Comparison of ENCODE assay signal across 8 cellular contexts in genomic region chr10:119892188-119893065, GRCh38. TPM values are rescaled to one million over a fixed set of nuclear protein-coding genes. Genes with fewer than 3 reads are reported as not detected.
DNase-seq lines count a peak whose midpoint lies in the region; ATAC-seq and TF ChIP-seq lines count a peak whose summit lies in the region.

Gene SEC23IP, plus strand, starts transcription at chr10:119892730. Its CDS starts 53 bp downstream, at chr10:119892783.

- H3K36me3 Mint-ChIP-seq in activated naive CD4-positive, alpha-beta T cell treated with anti-CD3 and anti-CD28 coated beads, Interleukin-2, amount 50 U/mL, for 24 hours: peaks cover 3% of the 10 kb centered on the region

- peak within 1 kb of the TSS; percentile 97 for H3K4me3 Mint-ChIP-seq in activated naive CD4-positive, alpha-beta T cell treated with anti-CD3 and anti-CD28 coated beads, Interleukin-2, amount 50 U/mL, for 24 hours

- peaks cover 45% of the 10 kb centered on the region for H3K4me1 Mint-ChIP-seq in activated naive CD4-positive, alpha-beta T cell treated with anti-CD3 and anti-CD28 coated beads, Interleukin-2, amount 50 U/mL, for 24 hours

- no peaks in the 10 kb centered on the region for H3K9me3 Mint-ChIP-seq in activated naive CD4-positive, alpha-beta T cell treated with anti-CD3 and anti-CD28 coated beads, Interleukin-2, amount 50 U/mL, for 24 hours

- H3K36me3 ChIP-seq in GM06990 (ENCODE audit: control insufficient read depth, insufficient read depth, low read length) (peaks cover 7% of the 10 kb centered on the region), suprapubic skin (peaks cover 6% of the 10 kb centered on the region)

- no peaks in the 10 kb centered on the region for H3K27me3 Mint-ChIP-seq in activated naive CD4-positive, alpha-beta T cell treated with anti-CD3 and anti-CD28 coated beads, Interleukin-2, amount 50 U/mL, for 24 hours

- H3K9me3 ChIP-seq in suprapubic skin: no peaks in the 10 kb centered on the region

- peak within 1 kb of the TSS; percentile 100 for H3K27ac Mint-ChIP-seq in activated naive CD4-positive, alpha-beta T cell treated with anti-CD3 and anti-CD28 coated beads, Interleukin-2, amount 50 U/mL, for 24 hours

- ATAC-seq in HG02588 (IDR thresholded peaks at IDR 0.05; ENCODE audit: unreplicated experiment): peak; percentile 98
- peak; percentile 98 for ATAC-seq in SK-N-SH treated with all-trans-retinoic acid at 6 μM for 48 hours

- peak within 1 kb of the TSS; percentile 79 for H3K27ac ChIP-seq in suprapubic skin

- under 1% methylated on average over 48 of the region's 61 CpGs for WGBS in suprapubic skin

- peak within 1 kb of the TSS; percentile 100 for H3K4me3 ChIP-seq in GM06990 (replicated peaks; ENCODE audit: low read depth, low read length)
- peak within 1 kb of the TSS; percentile 75 for H3K4me3 ChIP-seq in suprapubic skin

- no peak for TF ChIP-seq EP300 in suprapubic skin (IDR thresholded peaks at IDR 0.05)

- peaks cover 50% of the 10 kb centered on the region for H3K4me1 ChIP-seq in suprapubic skin

- H3K27me3 ChIP-seq in GM06990 (replicated peaks; ENCODE audit: control insufficient read depth, insufficient read depth, low read length) (no peaks in the 10 kb centered on the region), suprapubic skin (no peaks in the 10 kb centered on the region)

- peak in 1 of 2 donors; percentile 74 for TF ChIP-seq POLR2A in suprapubic skin (IDR thresholded peaks at IDR 0.05)

- TF ChIP-seq CTCF in GM06990 (IDR thresholded peaks at IDR 0.05; ENCODE audit: insufficient read depth, low read length, poor library complexity, severe bottlenecking) (no peak), suprapubic skin (IDR thresholded peaks at IDR 0.05) (no peak)

- DNase-seq in GM06990 (ENCODE audit: extremely low read depth, insufficient read length): peak; percentile 93
- DNase-seq in NCI-H1092 (lab: John Stamatoyannopoulos, UW): peak; percentile 84
- DNase-seq in germinal center (ENCODE audit: low spot score): peak; percentile 88
- DNase-seq in nucleus accumbens (lab: John Stamatoyannopoulos, UW): peak; percentile 85 to 99 (median 96)
- DNase-seq in suprapubic skin (ENCODE audit: low spot score in 2 of 2): peak; percentile 97 to 98

TF ChIP-seq in SK-N-SH treated with all-trans-retinoic acid at 6 μM for 48 hours, 23 proteins besides CTCF, POLR2A, EP300 and RAD21:
- TF ChIP-seq ZNF8 (CRISPR knock-in tag; IDR thresholded peaks at IDR 0.05) (no peak), BACH2 (CRISPR knock-in tag; IDR thresholded peaks at IDR 0.05; ENCODE audit: borderline replicate concordance) (no peak), OSR1 (CRISPR knock-in tag; IDR thresholded peaks at IDR 0.05) (no peak), RARB (CRISPR knock-in tag; IDR thresholded peaks at IDR 0.05) (no peak), CSDC2 (CRISPR knock-in tag; IDR thresholded peaks at IDR 0.05) (no peak), PPARA (CRISPR knock-in tag; IDR thresholded peaks at IDR 0.05; ENCODE audit: borderline replicate concordance) (no peak), ZFP30 (CRISPR knock-in tag; IDR thresholded peaks at IDR 0.05) (no peak), ZNF565 (CRISPR knock-in tag; conservative IDR thresholded peaks at IDR 0.05; ENCODE audit: low read depth) (no peak), ZNF70 (CRISPR knock-in tag; IDR thresholded peaks at IDR 0.05) (peak; percentile 30; the same call in 1 of the 2 replicates), TOX (CRISPR knock-in tag; IDR thresholded peaks at IDR 0.05; ENCODE audit: borderline replicate concordance) (no peak), ZFP3 (CRISPR knock-in tag; IDR thresholded peaks at IDR 0.05) (peak; percentile 64; the same call in 1 of the 2 replicates), ISL1 (CRISPR knock-in tag; IDR thresholded peaks at IDR 0.05) (no peak), ARNTL (CRISPR knock-in tag; IDR thresholded peaks at IDR 0.05; ENCODE audit: borderline replicate concordance, low read depth) (no peak), TCF4 (CRISPR knock-in tag; IDR thresholded peaks at IDR 0.05; ENCODE audit: borderline replicate concordance) (no peak)
- TF ChIP-seq, protein P1, sequence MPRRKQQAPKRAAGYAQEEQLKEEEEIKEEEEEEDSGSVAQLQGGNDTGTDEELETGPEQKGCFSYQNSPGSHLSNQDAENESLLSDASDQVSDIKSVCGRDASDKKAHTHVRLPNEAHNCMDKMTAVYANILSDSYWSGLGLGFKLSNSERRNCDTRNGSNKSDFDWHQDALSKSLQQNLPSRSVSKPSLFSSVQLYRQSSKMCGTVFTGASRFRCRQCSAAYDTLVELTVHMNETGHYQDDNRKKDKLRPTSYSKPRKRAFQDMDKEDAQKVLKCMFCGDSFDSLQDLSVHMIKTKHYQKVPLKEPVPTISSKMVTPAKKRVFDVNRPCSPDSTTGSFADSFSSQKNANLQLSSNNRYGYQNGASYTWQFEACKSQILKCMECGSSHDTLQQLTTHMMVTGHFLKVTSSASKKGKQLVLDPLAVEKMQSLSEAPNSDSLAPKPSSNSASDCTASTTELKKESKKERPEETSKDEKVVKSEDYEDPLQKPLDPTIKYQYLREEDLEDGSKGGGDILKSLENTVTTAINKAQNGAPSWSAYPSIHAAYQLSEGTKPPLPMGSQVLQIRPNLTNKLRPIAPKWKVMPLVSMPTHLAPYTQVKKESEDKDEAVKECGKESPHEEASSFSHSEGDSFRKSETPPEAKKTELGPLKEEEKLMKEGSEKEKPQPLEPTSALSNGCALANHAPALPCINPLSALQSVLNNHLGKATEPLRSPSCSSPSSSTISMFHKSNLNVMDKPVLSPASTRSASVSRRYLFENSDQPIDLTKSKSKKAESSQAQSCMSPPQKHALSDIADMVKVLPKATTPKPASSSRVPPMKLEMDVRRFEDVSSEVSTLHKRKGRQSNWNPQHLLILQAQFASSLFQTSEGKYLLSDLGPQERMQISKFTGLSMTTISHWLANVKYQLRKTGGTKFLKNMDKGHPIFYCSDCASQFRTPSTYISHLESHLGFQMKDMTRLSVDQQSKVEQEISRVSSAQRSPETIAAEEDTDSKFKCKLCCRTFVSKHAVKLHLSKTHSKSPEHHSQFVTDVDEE (CRISPR knock-in tag; IDR thresholded peaks at IDR 0.05): peak; percentile 53; the same call in 1 of the 2 replicates
- TF ChIP-seq, protein P2, sequence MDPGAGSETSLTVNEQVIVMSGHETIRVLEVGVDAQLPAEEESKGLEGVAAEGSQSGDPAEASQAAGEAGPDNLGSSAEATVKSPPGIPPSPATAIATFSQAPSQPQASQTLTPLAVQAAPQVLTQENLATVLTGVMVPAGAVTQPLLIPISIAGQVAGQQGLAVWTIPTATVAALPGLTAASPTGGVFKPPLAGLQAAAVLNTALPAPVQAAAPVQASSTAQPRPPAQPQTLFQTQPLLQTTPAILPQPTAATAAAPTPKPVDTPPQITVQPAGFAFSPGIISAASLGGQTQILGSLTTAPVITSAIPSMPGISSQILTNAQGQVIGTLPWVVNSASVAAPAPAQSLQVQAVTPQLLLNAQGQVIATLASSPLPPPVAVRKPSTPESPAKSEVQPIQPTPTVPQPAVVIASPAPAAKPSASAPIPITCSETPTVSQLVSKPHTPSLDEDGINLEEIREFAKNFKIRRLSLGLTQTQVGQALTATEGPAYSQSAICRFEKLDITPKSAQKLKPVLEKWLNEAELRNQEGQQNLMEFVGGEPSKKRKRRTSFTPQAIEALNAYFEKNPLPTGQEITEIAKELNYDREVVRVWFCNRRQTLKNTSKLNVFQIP (CRISPR knock-in tag; IDR thresholded peaks at IDR 0.05; ENCODE audit: borderline replicate concordance, low read depth): no peak
- TF ChIP-seq, protein P3, sequence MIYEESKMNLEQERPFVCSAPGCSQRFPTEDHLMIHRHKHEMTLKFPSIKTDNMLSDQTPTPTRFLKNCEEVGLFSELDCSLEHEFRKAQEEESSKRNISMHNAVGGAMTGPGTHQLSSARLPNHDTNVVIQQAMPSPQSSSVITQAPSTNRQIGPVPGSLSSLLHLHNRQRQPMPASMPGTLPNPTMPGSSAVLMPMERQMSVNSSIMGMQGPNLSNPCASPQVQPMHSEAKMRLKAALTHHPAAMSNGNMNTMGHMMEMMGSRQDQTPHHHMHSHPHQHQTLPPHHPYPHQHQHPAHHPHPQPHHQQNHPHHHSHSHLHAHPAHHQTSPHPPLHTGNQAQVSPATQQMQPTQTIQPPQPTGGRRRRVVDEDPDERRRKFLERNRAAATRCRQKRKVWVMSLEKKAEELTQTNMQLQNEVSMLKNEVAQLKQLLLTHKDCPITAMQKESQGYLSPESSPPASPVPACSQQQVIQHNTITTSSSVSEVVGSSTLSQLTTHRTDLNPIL (CRISPR knock-in tag; IDR thresholded peaks at IDR 0.05; ENCODE audit: low read depth): no peak
- TF ChIP-seq, protein P4, sequence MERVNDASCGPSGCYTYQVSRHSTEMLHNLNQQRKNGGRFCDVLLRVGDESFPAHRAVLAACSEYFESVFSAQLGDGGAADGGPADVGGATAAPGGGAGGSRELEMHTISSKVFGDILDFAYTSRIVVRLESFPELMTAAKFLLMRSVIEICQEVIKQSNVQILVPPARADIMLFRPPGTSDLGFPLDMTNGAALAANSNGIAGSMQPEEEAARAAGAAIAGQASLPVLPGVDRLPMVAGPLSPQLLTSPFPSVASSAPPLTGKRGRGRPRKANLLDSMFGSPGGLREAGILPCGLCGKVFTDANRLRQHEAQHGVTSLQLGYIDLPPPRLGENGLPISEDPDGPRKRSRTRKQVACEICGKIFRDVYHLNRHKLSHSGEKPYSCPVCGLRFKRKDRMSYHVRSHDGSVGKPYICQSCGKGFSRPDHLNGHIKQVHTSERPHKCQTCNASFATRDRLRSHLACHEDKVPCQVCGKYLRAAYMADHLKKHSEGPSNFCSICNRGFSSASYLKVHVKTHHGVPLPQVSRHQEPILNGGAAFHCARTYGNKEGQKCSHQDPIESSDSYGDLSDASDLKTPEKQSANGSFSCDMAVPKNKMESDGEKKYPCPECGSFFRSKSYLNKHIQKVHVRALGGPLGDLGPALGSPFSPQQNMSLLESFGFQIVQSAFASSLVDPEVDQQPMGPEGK (CRISPR knock-in tag; IDR thresholded peaks at IDR 0.05; ENCODE audit: borderline replicate concordance): no peak

RNA-seq across cellular contexts. Expression of gene SEC23IP, which starts in this region (rescaled TPM):
- 10 to 100 TPM; 20.8 to 49.6 (median 24.2) TPM for total RNA-seq in suprapubic skin

Comparison
In these comparisons a context has a peak if more than half of its experiments do, and no peak if none do; other contexts are left out.
1. Peak in every context shown above with its lines: DNase-seq, ATAC-seq, H3K4me3 ChIP-seq and H3K27ac ChIP-seq.